Comparison of ENCODE assay signal across 15 cellular contexts in the genomic region with DNA sequence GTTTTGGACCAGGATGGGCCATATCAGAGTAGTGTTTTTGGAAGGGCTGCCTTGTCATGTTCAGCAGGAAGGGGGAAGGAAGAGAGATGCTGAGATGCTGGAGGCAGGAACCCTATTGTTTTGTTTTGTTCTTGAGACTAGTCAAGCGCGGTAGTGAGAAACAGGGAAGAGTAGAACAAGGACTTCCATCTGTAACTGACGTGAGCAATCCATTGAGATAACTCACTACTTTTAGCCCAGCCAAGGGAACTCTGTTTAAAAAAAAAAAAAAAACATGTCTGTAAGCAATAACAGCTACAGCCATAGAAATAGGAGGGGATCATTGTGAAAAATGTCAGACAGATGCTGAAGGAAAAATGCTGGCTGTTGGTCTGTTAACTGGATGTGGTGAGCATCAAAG. TPM values are rescaled to one million over a fixed set of nuclear protein-coding genes. Genes with fewer than 3 reads are reported as not detected.
DNase-seq lines count a peak whose midpoint lies in the region; ATAC-seq and TF ChIP-seq lines count a peak whose summit lies in the region.
"Had no signal": no experiment of that assay in that cellular context is flagged by ENCODE, and none has a peak within 500 bp of the region (broad histone marks: within the 10 kb centered on the region; RNA-seq: fewer than 3 reads in every experiment).

No MANE protein-coding gene starts in this region.

- H3K4me2 ChIP-seq in GM23248 (ENCODE audit: unreplicated experiment), result no peak overlapping the region

- 46 to 51% methylated on average over 3 of the region's 3 CpGs for WGBS in GM23248 (ENCODE audit: low coverage in 1 of 2, low lambda C conversion rate in 2 of 2, missing lambda C conversion rate in 2 of 2), 2 experiments

- peaks cover 15 to 63% of the 10 kb centered on the region in 2 donors for H3K27me3 Mint-ChIP-seq in effector memory CD8-positive, alpha-beta T cell

- H3K4me1 Mint-ChIP-seq in effector memory CD8-positive, alpha-beta T cell (ENCODE audit: low read depth in 2 of 2), result peaks cover 21 to 24% of the 10 kb centered on the region in 2 donors

- no peak for TF ChIP-seq CTCF in GM10266 (IDR thresholded peaks at IDR 0.05; ENCODE audit: control insufficient read depth, insufficient read depth, low read depth, missing control alignments)

- in situ Hi-C loops in GM23248 (cut with MboI), result no loop called here

- no peaks in the 10 kb centered on the region for H3K79me2 ChIP-seq in GM23248 (ENCODE audit: insufficient read depth)

- H2AFZ ChIP-seq in GM23248, result no peak overlapping the region

- no peak overlapping the region for H3K27ac Mint-ChIP-seq in effector memory CD8-positive, alpha-beta T cell
- H3K27ac Mint-ChIP-seq: activated CD8-positive, alpha-beta memory T cell treated with anti-CD3 and anti-CD28 coated beads, Interleukin-2, amount 10 ng/mL, durations not matched to agents 7 days and 5 days; stimulated activated naive B cell treated with anti-CD40 and anti-IgM and Interleukin-4, amounts not matched to agents 10 μg/mL and 1 μg/mL and 100 μg/mL, for 72 hours had no signal

- H3K4me1 ChIP-seq in GM23248 (ENCODE audit: insufficient read depth) (peaks cover 17% of the 10 kb centered on the region), stomach smooth muscle (ENCODE audit: control insufficient read depth, insufficient read depth, low read length) (peaks cover 70% of the 10 kb centered on the region)

- H3K4me3 Mint-ChIP-seq in effector memory CD8-positive, alpha-beta T cell, result no peak overlapping the region
- H3K4me3 Mint-ChIP-seq: activated CD8-positive, alpha-beta memory T cell treated with anti-CD3 and anti-CD28 coated beads, Interleukin-2, amount 10 ng/mL, durations not matched to agents 7 days and 5 days; neural crest cell; stimulated activated naive B cell treated with anti-CD40 and anti-IgM and Interleukin-4, amounts not matched to agents 10 μg/mL and 1 μg/mL and 100 μg/mL, for 72 hours had no signal

- no peaks in the 10 kb centered on the region for H3K9me3 Mint-ChIP-seq in effector memory CD8-positive, alpha-beta T cell
- H3K9me3 Mint-ChIP-seq: neural crest cell; stimulated activated naive B cell treated with anti-CD40 and anti-IgM and Interleukin-4, amounts not matched to agents 10 μg/mL and 1 μg/mL and 100 μg/mL, for 72 hours had no signal

- ATAC-seq in effector memory CD8-positive, alpha-beta T cell (replicated peaks), result no peak
- ATAC-seq in GM21576 (IDR thresholded peaks at IDR 0.05; ENCODE audit: unreplicated experiment) (no peak), HG03460 (IDR thresholded peaks at IDR 0.05; ENCODE audit: unreplicated experiment) (no peak)
- ATAC-seq: activated CD8-positive, alpha-beta memory T cell treated with anti-CD3 and anti-CD28 coated beads, Interleukin-2, amount 10 ng/mL, durations not matched to agents 7 days and 5 days; stimulated activated naive B cell treated with anti-CD40 and anti-IgM and Interleukin-4, amounts not matched to agents 10 μg/mL and 1 μg/mL and 100 μg/mL, for 72 hours had no signal

- peaks cover 14% of the 10 kb centered on the region for H3F3A ChIP-seq in GM23248 (ENCODE audit: insufficient read depth)

- peaks cover 3% of the 10 kb centered on the region for H3K36me3 Mint-ChIP-seq in effector memory CD8-positive, alpha-beta T cell (ENCODE audit: insufficient read depth)
- H3K36me3 Mint-ChIP-seq: activated CD8-positive, alpha-beta memory T cell treated with anti-CD3 and anti-CD28 coated beads, Interleukin-2, amount 10 ng/mL, durations not matched to agents 7 days and 5 days had no signal

- H3K4me3 ChIP-seq in GM23248 (no peak overlapping the region), stomach smooth muscle (ENCODE audit: low read length in 2 of 2) (no peak overlapping the region)

- DNase-seq in GM23248 (peak; percentile 66), kidney glomerular epithelial cell (lab: John Stamatoyannopoulos, UW) (peak; percentile 41), GM10266 (ENCODE audit: extremely low spot score) (no peak)
- no peak for DNase-seq in effector memory CD8-positive, alpha-beta T cell
- DNase-seq: amniotic stem cell; NCI-H1105; NCI-H526; stimulated activated CD4-positive, alpha-beta T cell treated with anti-CD3 and anti-CD28 coated beads, Interleukin-2, amount 100 ng/mL, for 24 hours; stimulated activated naive B cell treated with anti-CD40 and anti-IgM and Interleukin-4, amounts not matched to agents 10 μg/mL and 1 μg/mL and 100 μg/mL, for 72 hours had no signal

- H3K9ac ChIP-seq in GM23248 (no peak overlapping the region), stomach smooth muscle (ENCODE audit: low read length in 2 of 2) (peak overlapping the region; percentile 51 to 58)

- H3K9me3 ChIP-seq in GM23248 (ENCODE audit: low read depth) (no peaks in the 10 kb centered on the region), stomach smooth muscle (ENCODE audit: control insufficient read depth in 2 of 2, low read length in 2 of 2) (no peaks in the 10 kb centered on the region)

- no peaks in the 10 kb centered on the region for H4K20me1 ChIP-seq in GM23248 (ENCODE audit: insufficient read depth)

- no peaks in the 10 kb centered on the region for H3K9me2 ChIP-seq in GM23248 (ENCODE audit: insufficient read depth)

- H3K27me3 ChIP-seq in GM23248 (replicated peaks; ENCODE audit: insufficient read depth), result no peaks in the 10 kb centered on the region
- H3K27me3 ChIP-seq in stomach smooth muscle (ENCODE audit: control insufficient read depth in 1 of 2, insufficient read depth in 2 of 2, low read length in 2 of 2), result no peaks in the 10 kb centered on the region

- no peaks in the 10 kb centered on the region for H3K36me3 ChIP-seq in GM23248 (ENCODE audit: low read depth)
- H3K36me3 ChIP-seq in stomach smooth muscle (ENCODE audit: control insufficient read depth in 2 of 2, insufficient read depth in 2 of 2, low read length in 2 of 2), result peaks cover 48 to 49% of the 10 kb centered on the region in 2 donors

- H3K27ac ChIP-seq in GM23248, result no peak overlapping the region
- H3K27ac ChIP-seq in cingulate gyrus (ENCODE audit: low read depth, low read length), result peak overlapping the region; percentile 93
- H3K27ac ChIP-seq in stomach smooth muscle (ENCODE audit: low read length), result peak overlapping the region; percentile 100

RNA-seq across cellular contexts. Expression of a gene that starts 34.0 kb away (rescaled TPM):
- 24.7 and 28.6 TPM in 2 replicates for total RNA-seq in GM23248 (2014; rRNA removed; shearing (Covaris generic))
- polyA plus RNA-seq in GM23248 (2016; fragmentation: Nextera tagmentation; extraction: Ambion mirVana), result 45.1 and 46.9 TPM in 2 replicates

Comparison
In these comparisons a context has a peak if more than half of its experiments do, and no peak if none do; other contexts are left out.
1. DNase-seq: peak in GM23248 (single experiment) and kidney glomerular epithelial cell (single experiment); none in GM10266 (single experiment) and effector memory CD8-positive, alpha-beta T cell (0 of 3).